In the genomic region with DNA sequence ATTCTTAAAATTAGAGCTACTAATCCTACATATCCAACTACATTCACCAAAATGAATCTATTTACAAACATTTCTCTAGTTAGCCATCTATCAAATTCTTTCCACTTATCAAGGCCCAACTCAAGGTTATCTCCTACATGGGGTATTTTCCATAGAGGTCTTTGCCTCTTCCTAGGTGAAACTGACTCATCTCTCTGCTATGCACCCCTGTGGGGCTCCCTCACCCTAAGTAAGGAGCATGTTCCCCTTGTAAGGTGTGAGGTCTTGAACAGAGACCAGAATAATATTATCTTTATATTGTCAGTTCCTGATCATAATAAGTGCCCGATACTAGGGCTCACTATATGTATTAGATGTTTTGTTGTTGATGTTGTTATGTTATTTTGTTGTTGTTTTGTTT, we compare ENCODE assay signal across 15 cellular contexts.
DNase-seq lines count a peak whose midpoint lies in the region; ATAC-seq, FAIRE-seq and TF ChIP-seq lines count a peak whose summit lies in the region.
"Had no signal": no experiment of that assay in that cellular context is flagged by ENCODE, and none has a peak within 500 bp of the region (broad histone marks: within the 10 kb centered on the region; RNA-seq: fewer than 3 reads in every experiment).

No MANE protein-coding gene starts in this region.

- no peaks in the 10 kb centered on the region for H3K23me2 ChIP-seq in H1 (ENCODE audit: low read depth, low read length)

- peak; percentile 53 for FAIRE-seq in H54 (lab: Jason Lieb, UNC)
- FAIRE-seq in H1 (lab: Jason Lieb, UNC): no peak
- FAIRE-seq: A204.1, GM12878 had no signal

- H2BK12ac ChIP-seq in H1 (ENCODE audit: low read depth, low read length): no peak overlapping the region

- H3K27ac ChIP-seq in Panc1 (ENCODE audit: low read length) (peak overlapping the region; percentile 41), H1 (ENCODE audit: low read depth, low read length) (no peak overlapping the region), mesendoderm (ENCODE audit: low read depth, low read length) (no peak overlapping the region), testis (no peak overlapping the region)
- H3K27ac ChIP-seq: C4-2B had no signal

- H3K4me1 ChIP-seq in Panc1 (ENCODE audit: control insufficient read depth, insufficient read depth, low read length): 0 out of 2 replicates have a peak, but pooled peaks cover 6% of the 10 kb centered on the region
- peaks cover 0 to 7% (median 2%) of the 10 kb centered on the region in 4 experiments; a peak in 3 of 7 replicates for H3K4me1 ChIP-seq in H1 (replicated peaks in 1 of 4; ENCODE audit: control insufficient read depth in 3 of 4, insufficient read depth in 4 of 4, low read length in 3 of 4)
- H3K4me1 ChIP-seq in mesendoderm (ENCODE audit: control insufficient read depth, low read depth, low read length): no peaks in the 10 kb centered on the region
- H3K4me1 ChIP-seq in testis: peaks cover 5% of the 10 kb centered on the region
- H3K4me1 ChIP-seq: BE2C had no signal

- no peak overlapping the region for H3K18ac ChIP-seq in H1 (ENCODE audit: extremely low read depth, low read length)
- no peak overlapping the region for H3K18ac ChIP-seq in mesendoderm (ENCODE audit: low read length)

- no TSS peak for BruUV-seq in Panc1 (replicated peaks; lab: Mats Ljungman, UMichigan)

- H2BK15ac ChIP-seq in H1 (ENCODE audit: low read length): no peak overlapping the region
- no peak overlapping the region for H2BK15ac ChIP-seq in mesendoderm (replicated peaks; ENCODE audit: low read depth)

- H3K27me3 ChIP-seq in Panc1 (ENCODE audit: control insufficient read depth, insufficient read depth, low read length): no peaks in the 10 kb centered on the region
- no peaks in the 10 kb centered on the region for H3K27me3 ChIP-seq in H1 (replicated peaks in 1 of 4; ENCODE audit: control insufficient read depth in 3 of 4, extremely low read depth in 1 of 4, insufficient read depth in 3 of 4, low read length in 3 of 4)
- H3K27me3 ChIP-seq in mesendoderm (ENCODE audit: insufficient read depth, low read length, poor library complexity): no peaks in the 10 kb centered on the region
- H3K27me3 ChIP-seq in testis: no peaks in the 10 kb centered on the region
- H3K27me3 ChIP-seq: BE2C had no signal

- TF ChIP-seq POLR2A in H54 (IDR thresholded peaks at IDR 0.05; ENCODE audit: low read depth, low read length): no peak
- no peak for TF ChIP-seq POLR2A in H1 (IDR thresholded peaks at IDR 0.05; ENCODE audit: control extremely low read depth in 1 of 2, low read depth in 2 of 2, low read length in 2 of 2)
- no peak for TF ChIP-seq POLR2A in testis (IDR thresholded peaks at IDR 0.05)

- H3K23ac ChIP-seq in H1 (ENCODE audit: insufficient read length): no peak overlapping the region
- no peak overlapping the region for H3K23ac ChIP-seq in mesendoderm (ENCODE audit: low read length)

- H3K14ac ChIP-seq in H1 (ENCODE audit: insufficient read length): no peak overlapping the region

- no peaks in the 10 kb centered on the region for H4K20me1 ChIP-seq in H1 (replicated peaks in 1 of 2; ENCODE audit: control insufficient read depth in 1 of 2, insufficient read depth in 2 of 2, low read length in 2 of 2)

- H3K4me3 ChIP-seq in Panc1 (ENCODE audit: low read depth in 2 of 2, low read length in 2 of 2) (no peak overlapping the region), H1 (ENCODE audit: extremely low read depth in 1 of 4, insufficient read depth in 2 of 4, low read depth in 3 of 4, low read length in 4 of 4) (no peak overlapping the region), mesendoderm (ENCODE audit: low read length) (no peak overlapping the region), testis (no peak overlapping the region)
- H3K4me3 ChIP-seq: GM12878 had no signal

- no peaks in the 10 kb centered on the region for H3K4me1 Mint-ChIP-seq in glutamatergic neuron (ENCODE audit: low read depth, unreplicated experiment)
- H3K4me1 Mint-ChIP-seq: CD4-positive, alpha-beta memory T cell; IgD-negative memory B cell had no signal

- CTCF ChIA-PET in Panc1 (lab: Charles Lee) (interaction anchor here (0.6 kb wide), 1 partner anchor 16 kb away, joined by 3 read pairs; no protein-coding TSS in a partner anchor), H1 (lab: Charles Lee; ENCODE audit: partially characterized antibody) (interaction anchor here (0.7 to 1.4 kb wide), 5 partner anchors 11 to 95 kb away, joined by 3 to 4 read pairs (median 3); no protein-coding TSS in a partner anchor)

- TF ChIP-seq CTCF in Panc1 (IDR thresholded peaks at IDR 0.05) (no peak), H1 (IDR thresholded peaks at IDR 0.05; ENCODE audit: control extremely low read depth in 1 of 3, insufficient read depth in 1 of 3, low read depth in 1 of 3, low read length in 3 of 3) (no peak), glutamatergic neuron (IDR thresholded peaks at IDR 0.05; ENCODE audit: partially characterized antibody, unreplicated experiment) (no peak), testis (IDR thresholded peaks at IDR 0.05) (no peak)

- intact Hi-C loops in Panc1 (cut with micrococcal nuclease; ENCODE audit: unreplicated experiment) (no loop called here), testis (cut with DNase I; ENCODE audit: low total_unique reads) (no loop called here)

- WGBS in H1 (ENCODE audit: extremely low coverage in 1 of 2, insufficient coverage in 1 of 2, insufficient read length in 1 of 2, insufficient replicate concordance in 2 of 2, low coverage in 1 of 2, low lambda C conversion rate in 2 of 2, missing lambda C conversion rate in 1 of 2), 2 experiments: 96% methylated on average over 1 of the region's 1 CpG; no CpG with 5 or more reads in 1 of the 2 experiments
- no CpG with 5 or more reads among the region's 1 CpG for WGBS in mesendoderm (ENCODE audit: extremely low coverage, insufficient coverage, low lambda C conversion rate)
- WGBS in testis, 2 donors: 89 to 92% methylated on average over 1 of the region's 1 CpG

- H3K36me3 ChIP-seq in Panc1 (ENCODE audit: control insufficient read depth, insufficient read depth, low read length) (no peaks in the 10 kb centered on the region), H1 (ENCODE audit: control insufficient read depth in 2 of 4, insufficient read depth in 4 of 4, low read length in 3 of 4) (no peaks in the 10 kb centered on the region), mesendoderm (ENCODE audit: control insufficient read depth, insufficient read depth, low read length) (no peaks in the 10 kb centered on the region), testis (ENCODE audit: low read depth, missing control alignments) (no peaks in the 10 kb centered on the region)
- H3K36me3 ChIP-seq: BE2C had no signal

- no peak for TF ChIP-seq RAD21 in H1 (IDR thresholded peaks at IDR 0.05 in 1 of 2, conservative IDR thresholded peaks at IDR 0.05 in 1 of 2; ENCODE audit: low read depth in 2 of 2, low read length in 2 of 2)

- H3K4me3 Mint-ChIP-seq in glutamatergic neuron (ENCODE audit: unreplicated experiment): no peak overlapping the region
- H3K4me3 Mint-ChIP-seq: CD4-positive, alpha-beta memory T cell; IgD-negative memory B cell had no signal

- H2BK5ac ChIP-seq in H1 (ENCODE audit: low read depth, low read length): no peak overlapping the region
- H2BK5ac ChIP-seq in mesendoderm (ENCODE audit: low read length): no peak overlapping the region

- no peak overlapping the region for H2BK20ac ChIP-seq in H1 (ENCODE audit: low read length)

- no peaks in the 10 kb centered on the region for H3K27me3 Mint-ChIP-seq in glutamatergic neuron (ENCODE audit: unreplicated experiment)

- in situ Hi-C loops in Panc1 (cut with HindIII; ENCODE audit: low pct_unique_long_range_greater_than_20kb, low sequenced_read_pairs): no loop called here

- no peak for TF ChIP-seq EP300 in H1 (IDR thresholded peaks at IDR 0.05; ENCODE audit: borderline replicate concordance in 1 of 2, low read depth in 2 of 2, low read length in 2 of 2)

- POLR2A ChIA-PET in Panc1 (lab: Charles Lee): no interaction called here
- POLR2A ChIA-PET in H1 (lab: Charles Lee; ENCODE audit: partially characterized antibody): interaction anchor here (1.2 to 2.2 kb wide), 2 partner anchors 21 to 75 kb away, joined by 3 to 4 read pairs; a partner anchor contains a TSS

- H4K91ac ChIP-seq in H1 (replicated peaks; ENCODE audit: insufficient read length, low read length): no peak overlapping the region

- H3K9ac ChIP-seq in H1 (replicated peaks in 1 of 4; ENCODE audit: extremely low read depth in 1 of 4, low read depth in 3 of 4, low read length in 3 of 4) (no peak overlapping the region), mesendoderm (ENCODE audit: low read length) (no peak overlapping the region)

- H3K9me3 ChIP-seq in Panc1 (ENCODE audit: control insufficient read depth, insufficient read depth, low read depth, low read length): peaks cover 11% of the 10 kb centered on the region; the same call in 1 of the 2 replicates
- H3K9me3 ChIP-seq in H1 (ENCODE audit: insufficient read depth in 2 of 2, low read depth in 1 of 2, low read length in 1 of 2): no peaks in the 10 kb centered on the region
- no peaks in the 10 kb centered on the region for H3K9me3 ChIP-seq in testis
- H3K9me3 ChIP-seq: BE2C had no signal

- ATAC-seq in Panc1 (peak; percentile 68; the same call in 1 of the 2 replicates), GM21515 (IDR thresholded peaks at IDR 0.05; ENCODE audit: unreplicated experiment) (no peak)
- ATAC-seq: GM12878 had no signal

- no peak overlapping the region for H2AFZ ChIP-seq in H1 (ENCODE audit: low read length)

- H3K79me2 ChIP-seq in H1 (ENCODE audit: control insufficient read depth in 1 of 2, insufficient read depth in 2 of 2, low read length in 2 of 2) (no peaks in the 10 kb centered on the region), mesendoderm (ENCODE audit: control insufficient read depth, insufficient read depth, low read length) (no peaks in the 10 kb centered on the region)

- no peaks in the 10 kb centered on the region for H3K36me3 Mint-ChIP-seq in glutamatergic neuron (ENCODE audit: unreplicated experiment)
- H3K36me3 Mint-ChIP-seq: CD4-positive, alpha-beta memory T cell had no signal

- H3K4ac ChIP-seq in H1 (replicated peaks; ENCODE audit: insufficient read length, low read depth, low read length): no peak overlapping the region
- no peak overlapping the region for H3K4ac ChIP-seq in mesendoderm (ENCODE audit: low read depth, low read length)

- no peak overlapping the region for H3K27ac Mint-ChIP-seq in glutamatergic neuron (ENCODE audit: unreplicated experiment)
- H3K27ac Mint-ChIP-seq: CD4-positive, alpha-beta memory T cell; IgD-negative memory B cell had no signal

- H2AK5ac ChIP-seq in H1 (ENCODE audit: low read depth, low read length) (no peak overlapping the region), mesendoderm (ENCODE audit: low read length) (no peak overlapping the region)

- no peaks in the 10 kb centered on the region for H3K9me3 Mint-ChIP-seq in glutamatergic neuron (ENCODE audit: unreplicated experiment)

- no peak overlapping the region for H3K4me2 ChIP-seq in H1 (ENCODE audit: insufficient read depth in 1 of 2, low read depth in 2 of 2, low read length in 2 of 2)
- no peak overlapping the region for H3K4me2 ChIP-seq in mesendoderm (ENCODE audit: low read length)

- H3K56ac ChIP-seq in H1 (replicated peaks; ENCODE audit: insufficient read length, low read depth, low read length) (no peak overlapping the region), mesendoderm (ENCODE audit: low read length) (no peak overlapping the region)

- no peak overlapping the region for H4K5ac ChIP-seq in H1 (ENCODE audit: insufficient read length, low read depth, low read length)
- H4K5ac ChIP-seq in mesendoderm (ENCODE audit: low read length): no peak overlapping the region

- no peak overlapping the region for H4K8ac ChIP-seq in H1 (ENCODE audit: extremely low read depth, insufficient read depth, low read length)
- no peak overlapping the region for H4K8ac ChIP-seq in mesendoderm (ENCODE audit: low read depth, low read length)

- DNase-seq in H54 (ENCODE audit: insufficient read length, low spot score): no peak
- no peak for DNase-seq in Panc1 (ENCODE audit: low read depth, low spot score)
- DNase-seq in H1 (ENCODE audit: low read depth in 1 of 2, low spot score in 2 of 2): no peak
- DNase-seq in mesendoderm: peak; percentile 86
- DNase-seq in glutamatergic neuron: no peak
- DNase-seq in NCI-H524 treated with DMSO at 0.1 percent for 48 hours (lab: John Stamatoyannopoulos, UW): no peak
- no peak for DNase-seq in testis
- DNase-seq: BE2C; CD4-positive, alpha-beta memory T cell; DMS79 had no signal

- H3K79me1 ChIP-seq in H1 (ENCODE audit: low read depth, low read length) (no peaks in the 10 kb centered on the region), mesendoderm (ENCODE audit: low read length) (no peaks in the 10 kb centered on the region)

- H2BK120ac ChIP-seq in H1 (replicated peaks; ENCODE audit: low read depth, low read length): no peak overlapping the region
- no peak overlapping the region for H2BK120ac ChIP-seq in mesendoderm (ENCODE audit: low read depth, low read length)
